In genomic region chr1:235682216-235682615, GRCh38 we compare ENCODE assay signal across 1 cellular context.
A peak's percentile ranks its signal among the peaks of the same experiment; 100 is the strongest.
TF ChIP-seq lines count a peak whose summit lies in the region.

No MANE protein-coding gene starts in this region.

TF ChIP-seq in H1, 55 proteins besides CTCF, POLR2A, EP300 and RAD21:
- TF ChIP-seq RBBP5 (IDR thresholded peaks at IDR 0.05; ENCODE audit: borderline replicate concordance, low read depth, low read length) = no peak
- no peak for TF ChIP-seq CTBP2 (IDR thresholded peaks at IDR 0.05; ENCODE audit: borderline replicate concordance, insufficient read depth, insufficient read length, low read length)
- TF ChIP-seq, protein P1, sequence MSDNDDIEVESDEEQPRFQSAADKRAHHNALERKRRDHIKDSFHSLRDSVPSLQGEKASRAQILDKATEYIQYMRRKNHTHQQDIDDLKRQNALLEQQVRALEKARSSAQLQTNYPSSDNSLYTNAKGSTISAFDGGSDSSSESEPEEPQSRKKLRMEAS (IDR thresholded peaks at IDR 0.05) = peak; percentile 51; the same call in 1 of the 2 replicates
